ENCODE assay signal across 11 cellular contexts in genomic region chr1:237507005-237507404, GRCh38.
DNase-seq lines count a peak whose midpoint lies in the region; ATAC-seq and TF ChIP-seq lines count a peak whose summit lies in the region.
"Had no signal": no experiment of that assay in that cellular context is flagged by ENCODE, and none has a peak within 500 bp of the region (broad histone marks: within the 10 kb centered on the region; RNA-seq: fewer than 3 reads in every experiment).

No MANE protein-coding gene starts in this region.

- no peak overlapping the region for H3K4me3 Mint-ChIP-seq in activated CD4-positive, alpha-beta memory T cell treated with anti-CD3 and anti-CD28 coated beads for 36 hours
- H3K4me3 Mint-ChIP-seq in activated CD4-positive, alpha-beta memory T cell treated with anti-CD3 and anti-CD28 coated beads, Interleukin-2, amount 10 ng/mL, durations not matched to agents 7 days and 5 days = no peak overlapping the region
- H3K4me3 Mint-ChIP-seq in T-helper 17 cell (peak overlapping the region; percentile 33), endothelial cell (ENCODE audit: unreplicated experiment) (no peak overlapping the region)
- H3K4me3 Mint-ChIP-seq: mesothelial cell of epicardium had no signal

- POLR2A ChIA-PET in activated CD4-positive, alpha-beta memory T cell treated with anti-CD3 and anti-CD28 coated beads for 36 hours (lab: Charles Lee) = no interaction called here
- POLR2A ChIA-PET in activated CD4-positive, alpha-beta memory T cell treated with anti-CD3 and anti-CD28 coated beads, Interleukin-2, amount 10 ng/mL, durations not matched to agents 7 days and 5 days (lab: Charles Lee) = no interaction called here

- H3K27ac Mint-ChIP-seq in activated CD4-positive, alpha-beta memory T cell treated with anti-CD3 and anti-CD28 coated beads for 36 hours = no peak overlapping the region
- no peak overlapping the region for H3K27ac Mint-ChIP-seq in activated CD4-positive, alpha-beta memory T cell treated with anti-CD3 and anti-CD28 coated beads, Interleukin-2, amount 10 ng/mL, durations not matched to agents 7 days and 5 days
- peak overlapping the region; percentile 47 for H3K27ac Mint-ChIP-seq in T-helper 17 cell
- H3K27ac Mint-ChIP-seq in endothelial cell (ENCODE audit: unreplicated experiment) = no peak overlapping the region
- H3K27ac Mint-ChIP-seq: mesothelial cell of epicardium had no signal

- TF ChIP-seq CTCF in endothelial cell (IDR thresholded peaks at IDR 0.05; ENCODE audit: unreplicated experiment) = no peak

- peaks cover 6% of the 10 kb centered on the region for H3K4me1 Mint-ChIP-seq in activated CD4-positive, alpha-beta memory T cell treated with anti-CD3 and anti-CD28 coated beads for 36 hours (ENCODE audit: low read depth)
- H3K4me1 Mint-ChIP-seq in activated CD4-positive, alpha-beta memory T cell treated with anti-CD3 and anti-CD28 coated beads, Interleukin-2, amount 10 ng/mL, durations not matched to agents 7 days and 5 days = peaks cover 4% of the 10 kb centered on the region
- H3K4me1 Mint-ChIP-seq in T-helper 17 cell = peaks cover 2% of the 10 kb centered on the region
- H3K4me1 Mint-ChIP-seq in endothelial cell (ENCODE audit: unreplicated experiment) = no peaks in the 10 kb centered on the region
- H3K4me1 Mint-ChIP-seq: mesothelial cell of epicardium had no signal

- peak; percentile 95 for ATAC-seq in GM21360 (IDR thresholded peaks at IDR 0.05; ENCODE audit: unreplicated experiment)
- ATAC-seq in HG03039 (IDR thresholded peaks at IDR 0.05; ENCODE audit: unreplicated experiment) = peak; percentile 79
- ATAC-seq in T-helper 17 cell = no peak

- no peaks in the 10 kb centered on the region for H3K36me3 Mint-ChIP-seq in activated CD4-positive, alpha-beta memory T cell treated with anti-CD3 and anti-CD28 coated beads for 36 hours
- H3K36me3 Mint-ChIP-seq in activated CD4-positive, alpha-beta memory T cell treated with anti-CD3 and anti-CD28 coated beads, Interleukin-2, amount 10 ng/mL, durations not matched to agents 7 days and 5 days (ENCODE audit: low read depth) = no peaks in the 10 kb centered on the region
- H3K36me3 Mint-ChIP-seq in T-helper 17 cell (ENCODE audit: low read depth) = no peaks in the 10 kb centered on the region
- H3K36me3 Mint-ChIP-seq in endothelial cell (ENCODE audit: low read depth, unreplicated experiment) = no peaks in the 10 kb centered on the region
- H3K36me3 Mint-ChIP-seq: mesothelial cell of epicardium had no signal

- DNase-seq in activated CD4-positive, alpha-beta memory T cell treated with anti-CD3 and anti-CD28 coated beads for 36 hours = peak; percentile 9
- no peak for DNase-seq in activated CD4-positive, alpha-beta memory T cell treated with anti-CD3 and anti-CD28 coated beads, Interleukin-2, amount 10 ng/mL, durations not matched to agents 7 days and 5 days
- DNase-seq in T-helper 17 cell (no peak), NCI-H82 treated with DMSO at 0.1 percent for 48 hours (lab: John Stamatoyannopoulos, UW; ENCODE audit: unreplicated experiment) (no peak), GDM1 (lab: John Stamatoyannopoulos, UW) (no peak), endothelial cell (ENCODE audit: low spot score) (no peak)
- DNase-seq: heart right ventricle, NCI-H1417 treated with DMSO at 0.1 percent for 48 hours had no signal

- no peaks in the 10 kb centered on the region for H3K9me3 Mint-ChIP-seq in activated CD4-positive, alpha-beta memory T cell treated with anti-CD3 and anti-CD28 coated beads for 36 hours
- H3K9me3 Mint-ChIP-seq in activated CD4-positive, alpha-beta memory T cell treated with anti-CD3 and anti-CD28 coated beads, Interleukin-2, amount 10 ng/mL, durations not matched to agents 7 days and 5 days = no peaks in the 10 kb centered on the region
- no peaks in the 10 kb centered on the region for H3K9me3 Mint-ChIP-seq in endothelial cell (ENCODE audit: unreplicated experiment)
- H3K9me3 Mint-ChIP-seq: mesothelial cell of epicardium had no signal

- intact Hi-C loops in activated CD4-positive, alpha-beta memory T cell treated with anti-CD3 and anti-CD28 coated beads for 36 hours (cut with micrococcal nuclease) = loop anchor here (5.0 kb wide), 1 partner anchor 240 kb away; no protein-coding TSS in a partner anchor

- no peaks in the 10 kb centered on the region for H3K9me3 ChIP-seq in T-helper 17 cell (ENCODE audit: control insufficient read depth, low read length, poor library complexity, severe bottlenecking)
- H3K9me3 ChIP-seq: heart right ventricle had no signal

- peaks cover 28% of the 10 kb centered on the region for H3K27me3 Mint-ChIP-seq in activated CD4-positive, alpha-beta memory T cell treated with anti-CD3 and anti-CD28 coated beads for 36 hours
- H3K27me3 Mint-ChIP-seq in activated CD4-positive, alpha-beta memory T cell treated with anti-CD3 and anti-CD28 coated beads, Interleukin-2, amount 10 ng/mL, durations not matched to agents 7 days and 5 days = peaks cover 7% of the 10 kb centered on the region
- no peaks in the 10 kb centered on the region for H3K27me3 Mint-ChIP-seq in T-helper 17 cell
- H3K27me3 Mint-ChIP-seq in endothelial cell (ENCODE audit: unreplicated experiment) = no peaks in the 10 kb centered on the region

- CTCF ChIA-PET in activated CD4-positive, alpha-beta memory T cell treated with anti-CD3 and anti-CD28 coated beads for 36 hours (lab: Charles Lee) = no interaction called here
- CTCF ChIA-PET in activated CD4-positive, alpha-beta memory T cell treated with anti-CD3 and anti-CD28 coated beads, Interleukin-2, amount 10 ng/mL, durations not matched to agents 7 days and 5 days (lab: Charles Lee) = no interaction called here
